1 cellular context compared by ENCODE assay signal in genomic region chr17:28661635-28662526, GRCh38.
A peak's percentile ranks its signal among the peaks of the same experiment; 100 is the strongest.
TF ChIP-seq lines count a peak whose summit lies in the region.

Gene SDF2, minus strand, starts transcription at chr17:28661906. Its CDS starts 30 bp downstream, at chr17:28661876.
Gene SUPT6H, plus strand, starts transcription at chr17:28662205. Its CDS starts 11,197 bp downstream, at chr17:28673402.

TF ChIP-seq in HepG2, 621 proteins besides CTCF, POLR2A, EP300 and RAD21 (continued from another document and continues in another):
- TF ChIP-seq ZNF280B (CRISPR knock-in tag; IDR thresholded peaks at IDR 0.05; ENCODE audit: borderline replicate concordance): no peak; the same call in 1 of the 2 replicates
- peak; percentile 46 for TF ChIP-seq NCOA2 (CRISPR knock-in tag; IDR thresholded peaks at IDR 0.05)
- TF ChIP-seq IKZF4 (CRISPR knock-in tag; IDR thresholded peaks at IDR 0.05; ENCODE audit: borderline replicate concordance, low read depth, not compliant biosample characterization): no peak
- TF ChIP-seq ZSCAN20 (CRISPR knock-in tag; IDR thresholded peaks at IDR 0.05; ENCODE audit: borderline replicate concordance): no peak
- TF ChIP-seq THAP8 (CRISPR knock-in tag; IDR thresholded peaks at IDR 0.05; ENCODE audit: borderline replicate concordance): no peak
- TF ChIP-seq HOXA5 (CRISPR knock-in tag; IDR thresholded peaks at IDR 0.05): no peak
- no peak for TF ChIP-seq NKX3-1 (CRISPR knock-in tag; IDR thresholded peaks at IDR 0.05)
- no peak for TF ChIP-seq ZC3H4 (CRISPR knock-in tag; IDR thresholded peaks at IDR 0.05; ENCODE audit: borderline replicate concordance)
- TF ChIP-seq ZNF441 (CRISPR knock-in tag; IDR thresholded peaks at IDR 0.05; ENCODE audit: borderline replicate concordance): no peak
- TF ChIP-seq ZNF839 (CRISPR knock-in tag; IDR thresholded peaks at IDR 0.05; ENCODE audit: borderline replicate concordance): peak; percentile 72; the same call in 1 of the 2 replicates
- peak; percentile 10; the same call in 1 of the 2 replicates for TF ChIP-seq ZNF33B (CRISPR knock-in tag; IDR thresholded peaks at IDR 0.05)
- peak; percentile 34; the same call in 1 of the 2 replicates for TF ChIP-seq ZBTB40 (IDR thresholded peaks at IDR 0.05)
- no peak; the same call in 1 of the 2 replicates for TF ChIP-seq ZBTB40 (CRISPR knock-in tag; IDR thresholded peaks at IDR 0.05)
- TF ChIP-seq ATF5 (CRISPR knock-in tag; IDR thresholded peaks at IDR 0.05; ENCODE audit: low read depth): no peak
- TF ChIP-seq ZNF558 (CRISPR knock-in tag; IDR thresholded peaks at IDR 0.05; ENCODE audit: borderline replicate concordance): peak; percentile 87; the same call in 1 of the 2 replicates
- TF ChIP-seq CREB1 (IDR thresholded peaks at IDR 0.05): peak; percentile 97
- peak; percentile 98 for TF ChIP-seq CREB1 (CRISPR knock-in tag; IDR thresholded peaks at IDR 0.05)
- TF ChIP-seq ZNF674 (CRISPR knock-in tag; IDR thresholded peaks at IDR 0.05; ENCODE audit: low read depth): no peak
- TF ChIP-seq STAT5B (CRISPR knock-in tag; IDR thresholded peaks at IDR 0.05): no peak
- peak; percentile 67 for TF ChIP-seq IKZF5 (CRISPR knock-in tag; IDR thresholded peaks at IDR 0.05)
- TF ChIP-seq ZSCAN30 (CRISPR knock-in tag; IDR thresholded peaks at IDR 0.05): no peak
- no peak for TF ChIP-seq E2F2 (CRISPR knock-in tag; IDR thresholded peaks at IDR 0.05; ENCODE audit: borderline replicate concordance)
- TF ChIP-seq MIXL1 (CRISPR knock-in tag; IDR thresholded peaks at IDR 0.05): 0 out of 2 replicates have a peak, but pooled peaks have one; percentile 8
- TF ChIP-seq GFI1 (CRISPR knock-in tag; IDR thresholded peaks at IDR 0.05; ENCODE audit: borderline replicate concordance): peak; percentile 51; the same call in 1 of the 2 replicates
- TF ChIP-seq TOPORS (CRISPR knock-in tag; IDR thresholded peaks at IDR 0.05): no peak
- peak; percentile 16; the same call in 1 of the 2 replicates for TF ChIP-seq IRF2 (CRISPR knock-in tag; IDR thresholded peaks at IDR 0.05)
- peak; percentile 42; the same call in 1 of the 2 replicates for TF ChIP-seq DNMT1 (CRISPR knock-in tag; IDR thresholded peaks at IDR 0.05)
- TF ChIP-seq NFYC (CRISPR knock-in tag; IDR thresholded peaks at IDR 0.05): 0 out of 2 replicates have a peak, but pooled peaks have one; percentile 14
- peak; percentile 63 for TF ChIP-seq ATF2 (CRISPR knock-in tag; IDR thresholded peaks at IDR 0.05)
- no peak for TF ChIP-seq ZNF780A (CRISPR knock-in tag; IDR thresholded peaks at IDR 0.05)
- no peak for TF ChIP-seq POGZ (CRISPR knock-in tag; IDR thresholded peaks at IDR 0.05)
- no peak for TF ChIP-seq MTERF4 (CRISPR knock-in tag; IDR thresholded peaks at IDR 0.05)
- TF ChIP-seq NCOA1 (CRISPR knock-in tag; IDR thresholded peaks at IDR 0.05): no peak
- peak; percentile 82 for TF ChIP-seq ELF4 (CRISPR knock-in tag; IDR thresholded peaks at IDR 0.05; ENCODE audit: borderline replicate concordance)
- no peak for TF ChIP-seq ZBTB8A (CRISPR knock-in tag; IDR thresholded peaks at IDR 0.05; ENCODE audit: borderline replicate concordance, low read depth)
- TF ChIP-seq HNRNPK (IDR thresholded peaks at IDR 0.05; ENCODE audit: low read depth, low read length, poor library complexity, severe bottlenecking): no peak
- TF ChIP-seq ZNF382 (CRISPR knock-in tag; IDR thresholded peaks at IDR 0.05; ENCODE audit: borderline replicate concordance): no peak
- no peak for TF ChIP-seq SMAD9 (CRISPR knock-in tag; IDR thresholded peaks at IDR 0.05)
- TF ChIP-seq CEBPB (IDR thresholded peaks at IDR 0.05; ENCODE audit: borderline replicate concordance, low read depth, low read length): no peak
- peak; percentile 46; the same call in 1 of the 2 replicates for TF ChIP-seq ZNF331 (CRISPR knock-in tag; IDR thresholded peaks at IDR 0.05)
- no peak for TF ChIP-seq ZNF530 (CRISPR knock-in tag; IDR thresholded peaks at IDR 0.05; ENCODE audit: low read depth)
- TF ChIP-seq ZNF446 (CRISPR knock-in tag; IDR thresholded peaks at IDR 0.05): no peak
- TF ChIP-seq ZMYM4 (CRISPR knock-in tag; IDR thresholded peaks at IDR 0.05): peak; percentile 52; the same call in 1 of the 2 replicates
- TF ChIP-seq ZNF292 (CRISPR knock-in tag; IDR thresholded peaks at IDR 0.05; ENCODE audit: borderline replicate concordance, low read depth): no peak
- no peak for TF ChIP-seq ZNF180 (CRISPR knock-in tag; IDR thresholded peaks at IDR 0.05; ENCODE audit: borderline replicate concordance, low read depth)
- TF ChIP-seq ZNF552 (CRISPR knock-in tag; IDR thresholded peaks at IDR 0.05; ENCODE audit: borderline replicate concordance): no peak
- TF ChIP-seq ZBTB3 (CRISPR knock-in tag; IDR thresholded peaks at IDR 0.05; ENCODE audit: borderline replicate concordance, low read depth): peak; percentile 51; the same call in 1 of the 2 replicates
- TF ChIP-seq ZBTB1 (CRISPR knock-in tag; IDR thresholded peaks at IDR 0.05; ENCODE audit: borderline replicate concordance): no peak
- TF ChIP-seq TRIM22 (IDR thresholded peaks at IDR 0.05): no peak
- peak; percentile 34 for TF ChIP-seq U2AF1 (optimal IDR thresholded peaks at IDR 0.05; ENCODE audit: low read depth, low read length)
